Comparison of ENCODE assay signal across 8 cellular contexts in genomic region chr9:135156525-135157510, GRCh38.
A peak's percentile ranks its signal among the peaks of the same experiment; 100 is the strongest.
DNase-seq lines count a peak whose midpoint lies in the region; ATAC-seq and TF ChIP-seq lines count a peak whose summit lies in the region.

No MANE protein-coding gene starts in this region.

- no peak for ATAC-seq in CD4-positive, alpha-beta T cell (ENCODE audit: poor library complexity)
- no peak for ATAC-seq in GM21576 (IDR thresholded peaks at IDR 0.05; ENCODE audit: unreplicated experiment)

- no peaks in the 10 kb centered on the region for H3K36me3 Mint-ChIP-seq in activated naive CD4-positive, alpha-beta T cell treated with anti-CD3 and anti-CD28 coated beads, Interleukin-2, amount 10 ng/mL, durations not matched to agents 7 days and 5 days
- H3K36me3 Mint-ChIP-seq in chondrocyte (ENCODE audit: low read depth): no peaks in the 10 kb centered on the region
- no peaks in the 10 kb centered on the region for H3K36me3 Mint-ChIP-seq in CD4-positive, alpha-beta T cell (ENCODE audit: low read depth)

- no peaks in the 10 kb centered on the region for H3K9me3 Mint-ChIP-seq in activated naive CD4-positive, alpha-beta T cell treated with anti-CD3 and anti-CD28 coated beads, Interleukin-2, amount 10 ng/mL, durations not matched to agents 7 days and 5 days
- no peaks in the 10 kb centered on the region for H3K9me3 Mint-ChIP-seq in chondrocyte (ENCODE audit: low read depth)
- H3K9me3 Mint-ChIP-seq in CD4-positive, alpha-beta T cell: no peaks in the 10 kb centered on the region

- POLR2A ChIA-PET in HEK293 (lab: Yijun Ruan, JAX): interaction anchor here (0.5 kb wide), 1 partner anchor 32 kb away, joined by 3 read pairs; no protein-coding TSS in a partner anchor
- POLR2A ChIA-PET in CD4-positive, alpha-beta T cell (lab: Charles Lee): no interaction called here

- TF ChIP-seq CTCF in HEK293 (tag by site-specific recombination; IDR thresholded peaks at IDR 0.05): no peak
- TF ChIP-seq CTCF in chondrocyte (IDR thresholded peaks at IDR 0.05): no peak
- TF ChIP-seq CTCF in CD4-positive, alpha-beta T cell (IDR thresholded peaks at IDR 0.05): no peak

- H3K27ac ChIP-seq in HEK293 (ENCODE audit: extremely low read depth, low read depth, low read length): no peak overlapping the region
- H3K27ac ChIP-seq in CD4-positive, alpha-beta T cell (ENCODE audit: low read depth, low read length): no peak overlapping the region

- intact Hi-C loops in CD4-positive, alpha-beta T cell (cut with DNase I, micrococcal nuclease): no loop called here

- H3K36me3 ChIP-seq in HEK293 (ENCODE audit: control insufficient read depth in 2 of 2, insufficient read depth in 1 of 2, low read length in 2 of 2): no peaks in the 10 kb centered on the region

- H3K4me1 Mint-ChIP-seq in activated naive CD4-positive, alpha-beta T cell treated with anti-CD3 and anti-CD28 coated beads, Interleukin-2, amount 10 ng/mL, durations not matched to agents 7 days and 5 days: no peaks in the 10 kb centered on the region
- H3K4me1 Mint-ChIP-seq in chondrocyte (ENCODE audit: low read depth): no peaks in the 10 kb centered on the region
- H3K4me1 Mint-ChIP-seq in CD4-positive, alpha-beta T cell (ENCODE audit: low read depth): no peaks in the 10 kb centered on the region

- H3K4me1 ChIP-seq in HEK293 (ENCODE audit: control insufficient read depth, insufficient read depth, low read length): no peaks in the 10 kb centered on the region

- no peak overlapping the region for H3K4me3 Mint-ChIP-seq in activated naive CD4-positive, alpha-beta T cell treated with anti-CD3 and anti-CD28 coated beads, Interleukin-2, amount 10 ng/mL, durations not matched to agents 7 days and 5 days
- H3K4me3 Mint-ChIP-seq in chondrocyte (ENCODE audit: unreplicated experiment): no peak overlapping the region
- H3K4me3 Mint-ChIP-seq in CD4-positive, alpha-beta T cell: no peak overlapping the region

- no peaks in the 10 kb centered on the region for H3K9me3 ChIP-seq in HEK293 (ENCODE audit: control insufficient read depth, insufficient read depth, low read depth, low read length)
- H3K9me3 ChIP-seq in CD4-positive, alpha-beta T cell (ENCODE audit: control insufficient read depth, low read length): no peaks in the 10 kb centered on the region

- H3K27me3 ChIP-seq in CD4-positive, alpha-beta T cell (ENCODE audit: control insufficient read depth, insufficient read depth, low read length): no peaks in the 10 kb centered on the region

- in situ Hi-C loops in ACHN (cut with HindIII; ENCODE audit: low pct_ligation_motif_present, low pct_unique_long_range_greater_than_20kb, low sequenced_read_pairs): no loop called here

- H3K27ac Mint-ChIP-seq in activated naive CD4-positive, alpha-beta T cell treated with anti-CD3 and anti-CD28 coated beads, Interleukin-2, amount 10 ng/mL, durations not matched to agents 7 days and 5 days: no peak overlapping the region
- no peak overlapping the region for H3K27ac Mint-ChIP-seq in chondrocyte (ENCODE audit: unreplicated experiment)
- no peak overlapping the region for H3K27ac Mint-ChIP-seq in CD4-positive, alpha-beta T cell

- CTCF ChIA-PET in HEK293 (lab: Yijun Ruan, JAX): interaction anchor here (0.5 to 1.4 kb wide), 4 partner anchors 59 to 343 kb away, joined by 3 to 4 read pairs (median 4); partner anchors contain the start of gene MRPS2
- CTCF ChIA-PET in activated naive CD4-positive, alpha-beta T cell treated with anti-CD3 and anti-CD28 coated beads, Interleukin-2, amount 10 ng/mL, durations not matched to agents 7 days and 5 days (lab: Charles Lee): no interaction called here
- CTCF ChIA-PET in CD4-positive, alpha-beta T cell (lab: Charles Lee): no interaction called here

- no peak overlapping the region for H3K4me3 ChIP-seq in HEK293 (ENCODE audit: low read depth, low read length)

- peak; percentile 31 for DNase-seq in ACHN
- DNase-seq in activated naive CD4-positive, alpha-beta T cell treated with anti-CD3 and anti-CD28 coated beads, Interleukin-2, amount 10 ng/mL, durations not matched to agents 7 days and 5 days: peak; percentile 51
- DNase-seq in left kidney (ENCODE audit: low read depth, low spot score): peak; percentile 96
- DNase-seq in chondrocyte (ENCODE audit: low spot score): no peak
- no peak for DNase-seq in CD4-positive, alpha-beta T cell
- DNase-seq in NCI-H2081 treated with DMSO at 0.1 percent for 48 hours (lab: John Stamatoyannopoulos, UW): no peak

- no peaks in the 10 kb centered on the region for H3K27me3 Mint-ChIP-seq in activated naive CD4-positive, alpha-beta T cell treated with anti-CD3 and anti-CD28 coated beads, Interleukin-2, amount 10 ng/mL, durations not matched to agents 7 days and 5 days
- peaks cover 32% of the 10 kb centered on the region for H3K27me3 Mint-ChIP-seq in chondrocyte (ENCODE audit: low read depth)
- H3K27me3 Mint-ChIP-seq in CD4-positive, alpha-beta T cell: peaks cover 14% of the 10 kb centered on the region

TF ChIP-seq in HEK293, 187 proteins besides CTCF, POLR2A, EP300 and RAD21 (continues in another document):
- peak; percentile 46 for TF ChIP-seq ZNF341 (tag by site-specific recombination; IDR thresholded peaks at IDR 0.05; ENCODE audit: low read depth)
- TF ChIP-seq, protein P1, sequence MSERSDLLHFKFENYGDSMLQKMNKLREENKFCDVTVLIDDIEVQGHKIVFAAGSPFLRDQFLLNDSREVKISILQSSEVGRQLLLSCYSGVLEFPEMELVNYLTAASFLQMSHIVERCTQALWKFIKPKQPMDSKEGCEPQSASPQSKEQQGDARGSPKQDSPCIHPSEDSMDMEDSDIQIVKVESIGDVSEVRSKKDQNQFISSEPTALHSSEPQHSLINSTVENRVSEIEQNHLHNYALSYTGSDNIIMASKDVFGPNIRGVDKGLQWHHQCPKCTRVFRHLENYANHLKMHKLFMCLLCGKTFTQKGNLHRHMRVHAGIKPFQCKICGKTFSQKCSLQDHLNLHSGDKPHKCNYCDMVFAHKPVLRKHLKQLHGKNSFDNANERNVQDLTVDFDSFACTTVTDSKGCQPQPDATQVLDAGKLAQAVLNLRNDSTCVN (tag by site-specific recombination; optimal IDR thresholded peaks at IDR 0.05): peak; percentile 19
- no peak for TF ChIP-seq SP3 (tag by site-specific recombination; IDR thresholded peaks at IDR 0.05)
- TF ChIP-seq HOXA7 (CRISPR knock-in tag; IDR thresholded peaks at IDR 0.05; ENCODE audit: borderline replicate concordance): peak; percentile 59; the same call in 1 of the 2 replicates
- TF ChIP-seq TRIM28 (IDR thresholded peaks at IDR 0.05; ENCODE audit: borderline replicate concordance, low read length): no peak
- TF ChIP-seq, protein P2, sequence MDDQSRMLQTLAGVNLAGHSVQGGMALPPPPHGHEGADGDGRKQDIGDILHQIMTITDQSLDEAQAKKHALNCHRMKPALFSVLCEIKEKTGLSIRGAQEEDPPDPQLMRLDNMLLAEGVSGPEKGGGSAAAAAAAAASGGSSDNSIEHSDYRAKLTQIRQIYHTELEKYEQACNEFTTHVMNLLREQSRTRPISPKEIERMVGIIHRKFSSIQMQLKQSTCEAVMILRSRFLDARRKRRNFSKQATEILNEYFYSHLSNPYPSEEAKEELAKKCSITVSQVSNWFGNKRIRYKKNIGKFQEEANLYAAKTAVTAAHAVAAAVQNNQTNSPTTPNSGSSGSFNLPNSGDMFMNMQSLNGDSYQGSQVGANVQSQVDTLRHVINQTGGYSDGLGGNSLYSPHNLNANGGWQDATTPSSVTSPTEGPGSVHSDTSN (CRISPR knock-in tag; IDR thresholded peaks at IDR 0.05): peak; percentile 57; the same call in 1 of the 2 replicates
- TF ChIP-seq ZNF140 (tag by site-specific recombination; IDR thresholded peaks at IDR 0.05): no peak
- peak; percentile 62; the same call in 1 of the 2 replicates for TF ChIP-seq HOXD13 (CRISPR knock-in tag; IDR thresholded peaks at IDR 0.05; ENCODE audit: borderline replicate concordance)
- TF ChIP-seq BCL11A (tag by site-specific recombination; IDR thresholded peaks at IDR 0.05; ENCODE audit: low read depth): no peak
- TF ChIP-seq ZNF211 (tag by site-specific recombination; IDR thresholded peaks at IDR 0.05; ENCODE audit: low read depth): no peak
- no peak for TF ChIP-seq ZNF837 (tag by site-specific recombination; IDR thresholded peaks at IDR 0.05)
- TF ChIP-seq ZNF596 (tag by site-specific recombination; IDR thresholded peaks at IDR 0.05): no peak
- 0 out of 2 replicates have a peak, but pooled peaks have one; percentile 27 for TF ChIP-seq ZBTB17 (tag by site-specific recombination; IDR thresholded peaks at IDR 0.05)
- TF ChIP-seq ZNF449 (tag by site-specific recombination; IDR thresholded peaks at IDR 0.05): no peak

Comparison
In these comparisons a context has a peak if more than half of its experiments do, and no peak if none do; other contexts are left out.
1. DNase-seq: peak in ACHN (single experiment), activated naive CD4-positive, alpha-beta T cell treated with anti-CD3 and anti-CD28 coated beads, Interleukin-2, amount 10 ng/mL, durations not matched to agents 7 days and 5 days (single experiment) and left kidney (single experiment); none in chondrocyte (single experiment), CD4-positive, alpha-beta T cell (0 of 10) and NCI-H2081 treated with DMSO at 0.1 percent for 48 hours (single experiment).